ENCODE assay signal across 9 cellular contexts in genomic region chr13:20623000-20623399, GRCh38.
"Had no signal": no experiment of that assay in that cellular context is flagged by ENCODE, and none has a peak within 500 bp of the region (broad histone marks: within the 10 kb centered on the region; RNA-seq: fewer than 3 reads in every experiment).

No MANE protein-coding gene starts in this region.

- H3K27ac ChIP-seq: GM23248, HL-60 had no signal

- H2AFZ ChIP-seq: GM23248 had no signal

- FAIRE-seq: H54, HepG2 had no signal

- H3K4me3 Mint-ChIP-seq: H9, HFFc6 had no signal

- H3K4me1 Mint-ChIP-seq: H9 had no signal

- H3K9ac ChIP-seq: GM23248 had no signal

- H3K4me3 ChIP-seq: GM23248 had no signal

- ATAC-seq: HepG2 had no signal

- H3K27ac Mint-ChIP-seq: H9, HFFc6 had no signal

- DNase-seq: GM23248, GOT3, H9, HCEC 1CT, HFFc6, KBM-7 had no signal
